ENCODE assay signal across 22 cellular contexts in genomic region chr2:38534746-38535403, GRCh38.
A peak's percentile ranks its signal among the peaks of the same experiment; 100 is the strongest.
DNase-seq lines count a peak whose midpoint lies in the region; ATAC-seq and TF ChIP-seq lines count a peak whose summit lies in the region.
"Had no signal": no experiment of that assay in that cellular context is flagged by ENCODE, and none has a peak within 500 bp of the region (broad histone marks: within the 10 kb centered on the region; RNA-seq: fewer than 3 reads in every experiment).

No MANE protein-coding gene starts in this region.

- H2AFZ ChIP-seq in neuronal stem cell (ENCODE audit: low read length), result peak overlapping the region; percentile 100

- TF ChIP-seq CTCF in heart right ventricle (IDR thresholded peaks at IDR 0.05), result no peak
- TF ChIP-seq CTCF in fibroblast of the aortic adventitia (IDR thresholded peaks at IDR 0.05; ENCODE audit: insufficient read depth, low read length), result no peak
- TF ChIP-seq CTCF in vagina (IDR thresholded peaks at IDR 0.05), result no peak

- intact Hi-C loops in Right ventricle myocardium inferior (cut with DNase I), result loop anchor here (5.0 kb wide), 1 partner anchor 207 kb away; no protein-coding TSS in a partner anchor
- intact Hi-C loops in heart right ventricle (cut with DNase I), result loop anchor here in 8 of 10 donors (5.0 to 10.0 kb wide), 6 partner anchors 187 to 212 kb away; no protein-coding TSS in a partner anchor
- intact Hi-C loops in vagina (cut with DNase I), result no loop called here

- ATAC-seq in Right ventricle myocardium inferior (peak; percentile 43), heart right ventricle (no peak), GM21381 (IDR thresholded peaks at IDR 0.05; ENCODE audit: unreplicated experiment) (no peak)

- no peak overlapping the region for H2BK120ac ChIP-seq in neuronal stem cell (ENCODE audit: low read depth, low read length)

- H3K4ac ChIP-seq in neuronal stem cell (ENCODE audit: low read length), result no peak overlapping the region

- TF ChIP-seq POLR2A in vagina (IDR thresholded peaks at IDR 0.05), result no peak

- H4K91ac ChIP-seq in neuronal stem cell (ENCODE audit: low read depth, low read length, poor library complexity), result no peak overlapping the region

- H3K36me3 ChIP-seq in heart right ventricle (no peaks in the 10 kb centered on the region), neuronal stem cell (replicated peaks in 1 of 2; ENCODE audit: control insufficient read depth in 2 of 2, insufficient read depth in 2 of 2, low read length in 2 of 2) (no peaks in the 10 kb centered on the region), vagina (no peaks in the 10 kb centered on the region)

- H3K27me3 ChIP-seq in heart right ventricle (peaks cover 0 to 5% (median 0%) of the 10 kb centered on the region in 7 donors), neuronal stem cell (ENCODE audit: control insufficient read depth in 3 of 3, insufficient read depth in 3 of 3, low read depth in 1 of 3, low read length in 3 of 3) (peaks cover 0 to 19% (median 6%) of the 10 kb centered on the region in 3 experiments), vagina (no peaks in the 10 kb centered on the region)

- H3K9me3 ChIP-seq in heart right ventricle (no peaks in the 10 kb centered on the region), neuronal stem cell (replicated peaks in 1 of 2; ENCODE audit: control insufficient read depth in 2 of 2, insufficient read depth in 1 of 2, low read depth in 1 of 2, low read length in 2 of 2) (no peaks in the 10 kb centered on the region), vagina (no peaks in the 10 kb centered on the region)

- H3K14ac ChIP-seq in neuronal stem cell (ENCODE audit: low read length), result no peak overlapping the region

- 85 to 88% methylated on average over 16 of the region's 16 CpGs for WGBS in heart right ventricle, 2 donors
- WGBS in neuronal stem cell (ENCODE audit: extremely low coverage in 2 of 2, insufficient read length in 2 of 2, insufficient replicate concordance in 1 of 2), 2 donors, result no CpG with 5 or more reads among the region's 16 CpGs

- H3K4me3 ChIP-seq in heart right ventricle (no peak overlapping the region), fibroblast of the aortic adventitia (ENCODE audit: low read depth, low read length) (no peak overlapping the region), neuronal stem cell (ENCODE audit: low read length in 2 of 2) (no peak overlapping the region), vagina (peak overlapping the region; percentile 40 to 52)

- H3K79me1 ChIP-seq in neuronal stem cell (ENCODE audit: low read depth, low read length), result no peaks in the 10 kb centered on the region

- no peak overlapping the region for H2BK5ac ChIP-seq in neuronal stem cell (ENCODE audit: low read length)

- no peak overlapping the region for H3K9ac ChIP-seq in neuronal stem cell (ENCODE audit: low read depth, low read length, poor library complexity)

- H3K27ac ChIP-seq in heart right ventricle (no peak overlapping the region), neuronal stem cell (replicated peaks; ENCODE audit: low read length) (no peak overlapping the region), vagina (peak overlapping the region; percentile 67)
- H3K27ac ChIP-seq: PC-9 had no signal

- H2BK15ac ChIP-seq in neuronal stem cell (ENCODE audit: low read length), result no peak overlapping the region

- H3K18ac ChIP-seq in neuronal stem cell (ENCODE audit: low read length), result no peak overlapping the region

- no peak overlapping the region for H4K8ac ChIP-seq in neuronal stem cell (ENCODE audit: low read depth, low read length)

- peaks cover 0 to 14% (median 6%) of the 10 kb centered on the region in 9 donors for H3K4me1 ChIP-seq in heart right ventricle
- H3K4me1 ChIP-seq in neuronal stem cell (ENCODE audit: control insufficient read depth in 2 of 2, insufficient read depth in 1 of 2, low read depth in 1 of 2, low read length in 2 of 2), result peaks cover 0 to 3% of the 10 kb centered on the region in 2 donors
- H3K4me1 ChIP-seq in vagina, result peaks cover 17% of the 10 kb centered on the region

- DNase-seq in Right ventricle myocardium inferior (ENCODE audit: missing footprints) (no peak), heart right ventricle (no peak), fibroblast of the aortic adventitia (ENCODE audit: low read depth) (peak; percentile 28), neuronal stem cell (ENCODE audit: low spot score) (no peak), vagina (ENCODE audit: extremely low spot score in 2 of 2) (no peak)
- DNase-seq in activated CD4-positive, CD25-positive, alpha-beta regulatory T cell (lab: John Stamatoyannopoulos, UW), result no peak
- DNase-seq in stimulated activated CD4-positive, alpha-beta T cell treated with anti-CD3 and anti-CD28 coated beads, Interleukin-4, amount 100 ng/mL, for 4 hours, result no peak
- DNase-seq: activated CD4-positive, alpha-beta T cell treated with anti-CD3 and anti-CD28 coated beads for 1 hour; C1 segment of cervical spinal cord; central memory CD4-positive, alpha-beta T cell; DMS 273 treated with DMSO at 0.1 percent for 48 hours; effector memory CD8-positive, alpha-beta T cell; HFFc6; hypothalamus; kidney; midbrain; NCI-H1092 treated with DMSO at 0.1 percent for 48 hours; NCI-H526; PC-9; stimulated activated CD4-positive, alpha-beta T cell treated with anti-CD3 and anti-CD28 coated beads, Interleukin-4, amount 100 ng/mL, for 1 hour; substantia nigra had no signal

- no peak overlapping the region for H2AK5ac ChIP-seq in neuronal stem cell (ENCODE audit: low read depth, low read length)

- no peak overlapping the region for H3K4me2 ChIP-seq in neuronal stem cell (ENCODE audit: insufficient read depth, low read length, poor library complexity, severe bottlenecking)

- H2BK12ac ChIP-seq in neuronal stem cell (ENCODE audit: low read length), result no peak overlapping the region

- H3K23ac ChIP-seq in neuronal stem cell (ENCODE audit: low read depth, low read length, poor library complexity), result peak overlapping the region; percentile 31

Comparison
In these comparisons a context has a peak if more than half of its experiments do, and no peak if none do; other contexts are left out.
1. H3K4me3 ChIP-seq: peak in vagina (2 of 2); none in heart right ventricle (0 of 10), fibroblast of the aortic adventitia (single experiment) and neuronal stem cell (0 of 2).